13 cellular contexts compared by ENCODE assay signal in the genomic region with DNA sequence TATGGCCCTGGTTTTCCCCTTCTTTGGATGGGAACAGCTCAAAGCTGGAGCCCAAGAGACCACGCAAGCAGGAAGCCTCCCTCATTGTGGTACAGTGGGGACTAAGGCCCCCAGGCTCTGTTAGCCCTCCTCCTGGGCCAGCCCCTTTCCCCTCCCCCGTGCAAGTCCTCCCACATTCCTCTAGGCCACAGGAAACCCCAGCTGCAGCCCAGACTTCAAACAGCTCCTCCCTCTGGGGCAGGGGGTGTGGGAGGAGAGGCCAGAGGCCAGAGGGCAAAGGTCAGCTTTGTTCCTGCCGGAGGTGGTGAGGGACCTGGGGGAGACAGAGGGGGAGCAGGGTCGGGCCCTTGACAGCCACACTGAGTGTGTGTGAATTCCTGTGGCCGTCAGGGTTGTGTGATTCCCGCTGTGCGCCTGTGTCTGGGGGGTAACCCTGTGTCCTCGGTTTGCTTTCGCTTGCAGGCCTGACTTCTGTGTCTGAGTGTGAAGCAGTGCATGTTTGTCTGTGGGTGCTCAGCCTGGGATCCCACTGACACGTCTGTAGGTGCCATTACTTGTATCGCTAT. TPM values are rescaled to one million over a fixed set of nuclear protein-coding genes. Genes with fewer than 3 reads are reported as not detected.
DNase-seq lines count a peak whose midpoint lies in the region; TF ChIP-seq lines count a peak whose summit lies in the region.
"Had no signal": no experiment of that assay in that cellular context is flagged by ENCODE, and none has a peak within 500 bp of the region (broad histone marks: within the 10 kb centered on the region; RNA-seq: fewer than 3 reads in every experiment).

No MANE protein-coding gene starts in this region.

- TF ChIP-seq RAD21 in liver (IDR thresholded peaks at IDR 0.05): no peak

- TF ChIP-seq CTCF in liver (IDR thresholded peaks at IDR 0.05; ENCODE audit: low read depth, low read length, missing input control) (no peak), suprapubic skin (IDR thresholded peaks at IDR 0.05) (no peak), tibial nerve (IDR thresholded peaks at IDR 0.05) (no peak)

- 0 out of 2 replicates have a peak overlapping the region, but pooled peaks have one; percentile 1 for H3K4me3 ChIP-seq in BLaER1
- no peak overlapping the region for H3K4me3 ChIP-seq in liver (ENCODE audit: low read depth in 1 of 3, low read length in 3 of 3)
- H3K4me3 ChIP-seq in suprapubic skin: no peak overlapping the region
- H3K4me3 ChIP-seq in tibial nerve: no peak overlapping the region
- H3K4me3 ChIP-seq: transverse colon had no signal

- peaks cover 3% of the 10 kb centered on the region for H4K20me1 ChIP-seq in BLaER1

- peaks cover 62% of the 10 kb centered on the region for H3K4me1 ChIP-seq in BLaER1
- H3K4me1 ChIP-seq in liver (ENCODE audit: control insufficient read depth in 4 of 4, insufficient read depth in 4 of 4, low read length in 3 of 4): peaks cover 0 to 5% (median 2%) of the 10 kb centered on the region in 4 donors
- peaks cover 27% of the 10 kb centered on the region for H3K4me1 ChIP-seq in suprapubic skin
- H3K4me1 ChIP-seq in tibial nerve: peaks cover 0 to 42% (median 21%) of the 10 kb centered on the region in 4 donors
- H3K4me1 ChIP-seq: parathyroid adenoma had no signal

- peak overlapping the region; percentile 78 for H3K27ac ChIP-seq in BLaER1
- no peak overlapping the region for H3K27ac ChIP-seq in liver (ENCODE audit: low read depth in 1 of 2, low read length in 2 of 2)
- H3K27ac ChIP-seq in suprapubic skin: no peak overlapping the region
- peak overlapping the region in 1 of 4 donors; percentile 53 for H3K27ac ChIP-seq in tibial nerve
- H3K27ac ChIP-seq: parathyroid adenoma, transverse colon had no signal

- peak overlapping the region; percentile 57; the same call in 1 of the 2 replicates for H3K9ac ChIP-seq in BLaER1
- H3K9ac ChIP-seq in liver (ENCODE audit: low read depth in 1 of 2, low read length in 2 of 2): no peak overlapping the region
- H3K9ac ChIP-seq: parathyroid adenoma had no signal

- 67% methylated on average over 11 of the region's 11 CpGs for WGBS in liver
- WGBS in suprapubic skin: 80% methylated on average over 8 of the region's 11 CpGs
- WGBS in tibial nerve, 2 donors: 43 to 51% methylated on average over 8 to 11 of the region's 11 CpGs

- no peaks in the 10 kb centered on the region for H3K27me3 ChIP-seq in BLaER1
- no peaks in the 10 kb centered on the region for H3K27me3 ChIP-seq in liver (ENCODE audit: control insufficient read depth in 4 of 4, insufficient read depth in 4 of 4, low read length in 3 of 4)
- H3K27me3 ChIP-seq in suprapubic skin: no peaks in the 10 kb centered on the region
- H3K27me3 ChIP-seq in tibial nerve: no peaks in the 10 kb centered on the region
- H3K27me3 ChIP-seq: transverse colon had no signal

- H3K36me3 ChIP-seq in BLaER1: no peaks in the 10 kb centered on the region
- no peaks in the 10 kb centered on the region for H3K36me3 ChIP-seq in liver (ENCODE audit: control insufficient read depth in 4 of 4, insufficient read depth in 3 of 4, low read depth in 1 of 4, low read length in 3 of 4)
- H3K36me3 ChIP-seq in suprapubic skin: no peaks in the 10 kb centered on the region
- H3K36me3 ChIP-seq in tibial nerve: no peaks in the 10 kb centered on the region
- H3K36me3 ChIP-seq: transverse colon had no signal

- H3K9me3 ChIP-seq in BLaER1 (no peaks in the 10 kb centered on the region), liver (ENCODE audit: control insufficient read depth in 4 of 4, low read length in 3 of 4) (no peaks in the 10 kb centered on the region), suprapubic skin (no peaks in the 10 kb centered on the region), tibial nerve (no peaks in the 10 kb centered on the region)
- H3K9me3 ChIP-seq: transverse colon had no signal

- TF ChIP-seq POLR2A in suprapubic skin (IDR thresholded peaks at IDR 0.05) (no peak), tibial nerve (IDR thresholded peaks at IDR 0.05) (no peak)

- DNase-seq in HuH-7.5 (ENCODE audit: low spot score) (peak; percentile 56), astrocyte of the hippocampus (ENCODE audit: low read depth, low spot score) (peak; percentile 37), dedifferentiated amniotic fluid mesenchymal stem cell (ENCODE audit: extremely low spot score) (no peak), DMS114 treated with DMSO at 0.1 percent for 48 hours (lab: John Stamatoyannopoulos, UW; ENCODE audit: unreplicated experiment) (no peak), suprapubic skin (ENCODE audit: low spot score in 2 of 2) (no peak), tibial nerve (ENCODE audit: low spot score in 2 of 2) (no peak)
- DNase-seq: activated naive CD4-positive, alpha-beta T cell; MM.1S; transverse colon had no signal

- TF ChIP-seq EP300 in suprapubic skin (IDR thresholded peaks at IDR 0.05) (no peak), tibial nerve (IDR thresholded peaks at IDR 0.05) (no peak)

- H3K4me2 ChIP-seq in BLaER1: peak overlapping the region; percentile 80

TF ChIP-seq in liver, 16 proteins besides CTCF, POLR2A, EP300 and RAD21:
- peak; percentile 7 for TF ChIP-seq SP1 (IDR thresholded peaks at IDR 0.05)
- TF ChIP-seq HNF4A (conservative IDR thresholded peaks at IDR 0.05): peak in 1 of 2 donors; percentile 52
- no peak for TF ChIP-seq RXRA (IDR thresholded peaks at IDR 0.05)
- peak; percentile 88 for TF ChIP-seq NR2F2 (IDR thresholded peaks at IDR 0.05)

RNA-seq across cellular contexts. Expression of gene AHDC1, which starts 3.4 kb away (rescaled TPM):
- 1 to 10 TPM; 4.7 to 6.3 TPM for total RNA-seq in liver
- polyA plus RNA-seq in liver: 1 to 10 TPM; 2.4 to 6.5 TPM
- total RNA-seq in suprapubic skin: 100 to 1,000 TPM in 1 of 4 donors, 10 to 100 TPM in 3; 46.7 to 103 (median 60.1) TPM
- total RNA-seq in tibial nerve: 10 to 100 TPM; 26.4 to 39.9 (median 34.6) TPM

RNA-seq across cellular contexts. Expression of gene FGR, which starts 27.7 kb away (rescaled TPM):
- total RNA-seq in liver: 10 to 100 TPM in 1 of 2 donors, 1 to 10 TPM in 1; 7.8 to 20.2 TPM
- 1 to 10 TPM; 2.8 to 4.6 TPM for polyA plus RNA-seq in liver
- total RNA-seq in suprapubic skin: 1 to 10 TPM; 3.0 to 9.2 (median 5.9) TPM
- total RNA-seq in tibial nerve: 10 to 100 TPM; 18.4 to 63.9 (median 22.6) TPM
- total RNA-seq: NCI-H460 had no signal

Comparison
In these comparisons a context has a peak if more than half of its experiments do, and no peak if none do; other contexts are left out.
1. DNase-seq: peak in HuH-7.5 (single experiment) and astrocyte of the hippocampus (single experiment); none in dedifferentiated amniotic fluid mesenchymal stem cell (single experiment), DMS114 treated with DMSO at 0.1 percent for 48 hours (single experiment), suprapubic skin (0 of 2) and tibial nerve (0 of 2).